Comparison of ENCODE assay signal across 22 cellular contexts in the genomic region with DNA sequence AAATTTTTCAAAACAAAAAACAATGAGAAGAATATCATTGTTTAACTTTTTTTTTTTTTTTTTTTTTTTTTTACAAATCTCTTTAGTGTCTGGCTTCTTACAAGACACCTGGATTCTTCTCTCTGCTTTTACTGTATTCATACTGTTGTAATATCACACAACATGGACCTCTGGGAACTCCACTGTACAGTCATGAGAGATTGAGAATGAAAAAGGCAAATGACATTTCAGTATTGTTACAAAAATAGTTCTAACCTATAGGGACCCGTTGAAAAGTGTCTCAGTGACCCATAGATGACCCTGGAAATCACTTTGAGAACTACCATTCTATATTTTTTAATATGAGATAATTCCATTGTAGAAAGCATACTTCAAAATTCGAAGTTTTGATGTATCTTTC.
"Had no signal": no experiment of that assay in that cellular context is flagged by ENCODE, and none has a peak within 500 bp of the region (broad histone marks: within the 10 kb centered on the region; RNA-seq: fewer than 3 reads in every experiment).

No MANE protein-coding gene starts in this region.

- H3K9me3 ChIP-seq: heart left ventricle, left lung, lower lobe of right lung, right atrium auricular region, sigmoid colon, testis, tibial nerve, upper lobe of right lung, vagina had no signal

- H3K4me3 ChIP-seq: heart left ventricle, left lung, lower lobe of right lung, right atrium auricular region, sigmoid colon, skin epidermis, testis, tibial nerve, upper lobe of right lung, vagina had no signal

- H3K4me1 ChIP-seq: heart left ventricle, left lung, lower lobe of right lung, right atrium auricular region, sigmoid colon, testis, upper lobe of right lung, vagina had no signal

- ATAC-seq: heart left ventricle; left lung; lower lobe of right lung; natural killer cell; stimulated activated naive B cell treated with anti-CD40 and anti-IgM and Interleukin-4, amounts not matched to agents 10 μg/mL and 1 μg/mL and 100 μg/mL, for 72 hours; stimulated activated naive CD8-positive, alpha-beta T cell treated with anti-CD3 and anti-CD28 coated beads, Interleukin-15, amount 100 ng/mL, for 72 hours; upper lobe of right lung had no signal

- DNase-seq: dermis blood vessel endothelial cell; erythroblast; foreskin melanocyte; heart left ventricle; hippocampal formation; islet precursor cell; left lung; lower lobe of right lung; natural killer cell; posterior cingulate gyrus; sigmoid colon; stimulated activated CD4-positive, alpha-beta T cell treated with anti-CD3 and anti-CD28 coated beads, Interleukin-2, amount 100 ng/mL, for 24 hours; stimulated activated CD4-positive, alpha-beta T cell treated with anti-CD3 and anti-CD28 coated beads, Interleukin-4, amount 100 ng/mL, for 4 hours; stimulated activated naive B cell treated with anti-CD40 and anti-IgM and Interleukin-4, amounts not matched to agents 10 μg/mL and 1 μg/mL and 100 μg/mL, for 72 hours; stimulated activated naive CD8-positive, alpha-beta T cell treated with anti-CD3 and anti-CD28 coated beads, Interleukin-15, amount 100 ng/mL, for 72 hours; testis; upper lobe of right lung had no signal

- FAIRE-seq: endothelial cell of umbilical vein had no signal

- H3K27me3 ChIP-seq: heart left ventricle, left lung, right atrium auricular region, sigmoid colon, testis, tibial nerve, upper lobe of right lung, vagina had no signal

- H3K36me3 ChIP-seq: heart left ventricle, left lung, lower lobe of right lung, right atrium auricular region, sigmoid colon, tibial nerve, upper lobe of right lung, vagina had no signal

- H3K27ac ChIP-seq: heart left ventricle, left lung, lower lobe of right lung, right atrium auricular region, sigmoid colon, skin epidermis, testis, tibial nerve, upper lobe of right lung, vagina had no signal
